In the genomic region with DNA sequence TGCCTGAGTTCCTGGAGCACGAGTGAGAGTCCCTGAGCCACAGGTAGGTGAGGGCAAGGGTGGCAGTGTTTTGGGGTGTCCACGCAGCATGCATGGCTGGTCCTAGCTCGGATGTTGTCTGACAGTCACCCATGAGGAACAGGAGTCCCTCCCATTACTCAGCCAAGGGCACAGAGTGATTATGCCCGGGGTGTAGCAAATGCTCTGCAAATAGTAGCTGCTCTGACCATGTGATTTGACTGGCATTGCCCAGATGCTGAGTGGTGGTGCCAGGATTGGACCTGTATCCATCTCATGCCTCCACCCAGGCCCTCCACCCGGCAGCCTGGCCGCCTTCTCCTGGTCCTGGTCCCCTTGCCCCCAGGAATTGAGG, we compare ENCODE assay signal across 15 cellular contexts.
"Had no signal": no experiment of that assay in that cellular context is flagged by ENCODE, and none has a peak within 500 bp of the region (broad histone marks: within the 10 kb centered on the region; RNA-seq: fewer than 3 reads in every experiment).

No MANE protein-coding gene starts in this region.

- H3K4me3 Mint-ChIP-seq: dendritic cell treated with granulocyte-macrophage colony-stimulating factor and Interleukin-4, amounts not matched to agents 40 ng/mL and 50 ng/mL, for 4 days; immature natural killer cell; neural progenitor cell had no signal

- H3K4me1 Mint-ChIP-seq: neural progenitor cell had no signal

- H3K27me3 Mint-ChIP-seq: dendritic cell treated with granulocyte-macrophage colony-stimulating factor and Interleukin-4, amounts not matched to agents 40 ng/mL and 50 ng/mL, for 4 days had no signal

- DNase-seq: activated CD4-positive, alpha-beta T cell treated with anti-CD3 and anti-CD28 coated beads for 1 hour; activated CD4-positive, alpha-beta T cell treated with anti-CD3 and anti-CD28 coated beads, Interleukin-2, amount 50 U/mL, for 4 hours; activated naive CD4-positive, alpha-beta T cell; activated T-cell treated with anti-CD3 and anti-CD28 coated beads for 4 hours; cerebellar nuclear complex; effector memory CD4-positive, alpha-beta T cell; foreskin fibroblast; immature natural killer cell; ovary; stimulated activated CD4-positive, alpha-beta T cell treated with anti-CD3 and anti-CD28 coated beads, Interleukin-2, amount 100 ng/mL, for 48 hours; stimulated activated naive CD4-positive, alpha-beta T cell treated with Interleukin-2 at 50 U/mL for 16 hours; T-helper 1 cell had no signal

- H3K27ac ChIP-seq: neural progenitor cell, ovary had no signal

- H3K36me3 ChIP-seq: neural progenitor cell, ovary had no signal

- H3K4me3 ChIP-seq: neural progenitor cell, ovary had no signal

- ATAC-seq: SK-N-SH treated with all-trans-retinoic acid at 6 μM for 48 hours had no signal

- H3K27ac Mint-ChIP-seq: dendritic cell treated with granulocyte-macrophage colony-stimulating factor and Interleukin-4, amounts not matched to agents 40 ng/mL and 50 ng/mL, for 4 days; neural progenitor cell had no signal

- H3K4me1 ChIP-seq: neural progenitor cell had no signal

- H3K27me3 ChIP-seq: neural progenitor cell, ovary had no signal

- H3K9me3 ChIP-seq: ovary had no signal
